In the genomic region with DNA sequence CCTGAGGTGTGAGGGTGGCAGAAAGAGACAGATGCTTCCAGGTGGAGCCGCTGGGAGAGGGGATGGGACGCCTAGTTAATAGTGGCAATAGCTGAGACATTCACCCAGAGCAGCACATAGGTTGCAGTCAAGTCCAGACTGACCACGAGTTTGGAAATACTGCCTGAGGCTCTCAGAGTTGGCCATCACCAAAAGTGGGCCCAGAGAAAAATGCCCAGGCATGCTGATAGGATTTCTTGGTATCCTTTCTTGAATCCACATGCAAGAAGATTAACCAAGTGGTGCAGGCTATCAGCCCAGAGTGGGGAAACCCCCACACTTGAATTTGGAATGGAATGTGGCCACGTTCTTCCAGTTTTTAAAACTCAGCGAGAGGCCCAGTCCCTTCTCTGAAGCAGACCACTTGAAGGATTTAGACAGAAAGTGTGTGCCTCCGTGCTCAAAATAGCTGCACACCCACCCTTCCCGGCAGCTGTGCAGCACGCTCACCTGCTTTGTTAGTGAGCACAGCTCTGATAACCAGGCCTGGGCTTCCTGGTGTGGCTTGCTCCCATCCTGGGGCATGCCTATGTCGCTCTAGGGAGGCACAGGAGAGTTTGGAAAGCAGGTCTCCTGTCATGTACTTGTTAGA, we compare ENCODE assay signal across 1 cellular context.
TF ChIP-seq lines count a peak whose summit lies in the region.

No MANE protein-coding gene starts in this region.

TF ChIP-seq in IMR-90, 13 proteins besides CTCF, POLR2A, EP300 and RAD21 (continued from another document):
- no peak for TF ChIP-seq BHLHE40 (IDR thresholded peaks at IDR 0.05; ENCODE audit: low read depth, low read length)
